Comparison of ENCODE assay signal across 32 cellular contexts in the genomic region with DNA sequence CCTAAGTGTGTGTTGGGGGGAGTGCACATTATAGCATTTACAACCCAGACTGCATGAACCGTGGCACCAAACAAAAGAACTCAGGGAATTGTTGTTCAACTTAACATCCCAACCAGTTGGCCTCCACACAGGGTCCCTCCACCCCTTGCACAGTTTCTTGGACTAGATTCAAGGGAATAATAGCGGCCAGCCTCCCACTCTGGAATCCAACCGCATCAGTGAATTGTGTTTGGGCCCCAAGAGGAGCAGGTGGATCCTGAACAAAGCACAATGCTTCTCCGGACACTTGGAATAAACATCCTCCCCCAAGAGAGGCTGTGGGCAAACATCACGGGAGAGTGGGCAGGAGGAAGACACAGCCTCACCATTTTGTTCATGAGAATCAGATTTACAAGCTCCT. TPM values are rescaled to one million over a fixed set of nuclear protein-coding genes. Genes with fewer than 3 reads are reported as not detected.
DNase-seq lines count a peak whose midpoint lies in the region; ATAC-seq and TF ChIP-seq lines count a peak whose summit lies in the region.
"Had no signal": no experiment of that assay in that cellular context is flagged by ENCODE, and none has a peak within 500 bp of the region (broad histone marks: within the 10 kb centered on the region; RNA-seq: fewer than 3 reads in every experiment).

No MANE protein-coding gene starts in this region.

- DNase-seq in NCI-H2029 treated with DMSO at 0.1 percent for 48 hours (lab: John Stamatoyannopoulos, UW) (peak; percentile 50), esophagus muscularis mucosa (ENCODE audit: extremely low spot score) (no peak), sigmoid colon (no peak), brain microvascular endothelial cell (no peak), foreskin keratinocyte (no peak), anterior cingulate cortex (lab: John Stamatoyannopoulos, UW) (no peak)
- DNase-seq: activated CD4-positive, alpha-beta T cell treated with anti-CD3 and anti-CD28 coated beads for 48 hours; activated CD8-positive, alpha-beta memory T cell treated with anti-CD3 and anti-CD28 coated beads for 24 hours; BE2C; colonic mucosa; DMS 273 treated with DMSO at 0.1 percent for 48 hours; effector memory CD8-positive, alpha-beta T cell; H9; KG1; mesenchymal stem cell; MG63; NCI-H2081; spleen; stimulated activated CD4-positive, alpha-beta T cell treated with anti-CD3 and anti-CD28 coated beads, Interleukin-2, amount 100 ng/mL, for 24 hours; stimulated activated CD8-positive, alpha-beta memory T cell treated with anti-CD3 and anti-CD28 coated beads, Interleukin-4, amount 100 ng/mL, for 48 hours; T-cell; thyroid gland had no signal

- 57% methylated on average over 5 of the region's 5 CpGs for WGBS in esophagus muscularis mucosa
- WGBS in sigmoid colon, 2 donors: 74 to 84% methylated on average over 5 of the region's 5 CpGs

- no peak overlapping the region for H3K9ac ChIP-seq in BLaER1
- H3K9ac ChIP-seq: neural progenitor cell, parathyroid adenoma had no signal

- no peaks in the 10 kb centered on the region for H4K20me1 ChIP-seq in BLaER1

- ATAC-seq in foreskin keratinocyte (no peak), GM18858 (IDR thresholded peaks at IDR 0.05; ENCODE audit: unreplicated experiment) (no peak)
- ATAC-seq: effector memory CD8-positive, alpha-beta T cell; esophagus mucosa; T-cell had no signal

- H3K4me1 ChIP-seq in BLaER1 (peaks cover 78% of the 10 kb centered on the region), esophagus muscularis mucosa (peaks cover 40 to 70% (median 63%) of the 10 kb centered on the region in 4 donors), sigmoid colon (peaks cover 0 to 33% (median 28%) of the 10 kb centered on the region in 4 donors), foreskin keratinocyte (peaks cover 16% of the 10 kb centered on the region)
- H3K4me1 ChIP-seq: BE2C, colonic mucosa, neural progenitor cell, parathyroid adenoma had no signal

- H3K27ac ChIP-seq in BLaER1 (no peak overlapping the region), esophagus muscularis mucosa (replicated peaks in 1 of 4) (peak overlapping the region; percentile 21 to 75 (median 52)), sigmoid colon (peak overlapping the region in 3 of 4 donors; percentile 2 to 41 (median 29)), brain microvascular endothelial cell (no peak overlapping the region), foreskin keratinocyte (no peak overlapping the region)
- H3K27ac ChIP-seq: cardiac muscle cell, colonic mucosa, neural progenitor cell, parathyroid adenoma, RWPE1, thyroid gland had no signal

- H3K4me3 ChIP-seq in BLaER1 (no peak overlapping the region), esophagus muscularis mucosa (no peak overlapping the region), sigmoid colon (no peak overlapping the region), brain microvascular endothelial cell (ENCODE audit: low read depth, low read length) (no peak overlapping the region)
- H3K4me3 ChIP-seq: cardiac muscle cell, colonic mucosa, MG63, neural progenitor cell, right atrium auricular region, spleen, thyroid gland had no signal

- H3K36me3 ChIP-seq in BLaER1 (no peaks in the 10 kb centered on the region), esophagus muscularis mucosa (peaks cover 0 to 36% (median 0%) of the 10 kb centered on the region in 4 donors), sigmoid colon (no peaks in the 10 kb centered on the region), brain microvascular endothelial cell (replicated peaks) (no peaks in the 10 kb centered on the region)
- H3K36me3 ChIP-seq: BE2C, cardiac muscle cell, colonic mucosa, MG63, neural progenitor cell, spleen, thyroid gland had no signal

- in situ Hi-C loops in brain microvascular endothelial cell (cut with HindIII; ENCODE audit: low pct_ligation_motif_present, low sequenced_read_pairs): no loop called here

- TF ChIP-seq CTCF in esophagus muscularis mucosa (IDR thresholded peaks at IDR 0.05): no peak
- no peak for TF ChIP-seq CTCF in sigmoid colon (IDR thresholded peaks at IDR 0.05)
- TF ChIP-seq CTCF in brain microvascular endothelial cell (IDR thresholded peaks at IDR 0.05; ENCODE audit: low read depth, low read length, missing control alignments): no peak
- TF ChIP-seq CTCF in foreskin keratinocyte (conservative IDR thresholded peaks at IDR 0.05): no peak

- H3K27me3 ChIP-seq in BLaER1 (no peaks in the 10 kb centered on the region), esophagus muscularis mucosa (no peaks in the 10 kb centered on the region), sigmoid colon (no peaks in the 10 kb centered on the region), brain microvascular endothelial cell (replicated peaks) (no peaks in the 10 kb centered on the region), foreskin keratinocyte (no peaks in the 10 kb centered on the region)
- H3K27me3 ChIP-seq: BE2C, colonic mucosa, MG63, neural progenitor cell, right atrium auricular region, spleen, thyroid gland had no signal

- H3K9me3 ChIP-seq in BLaER1 (no peaks in the 10 kb centered on the region), esophagus muscularis mucosa (no peaks in the 10 kb centered on the region), sigmoid colon (no peaks in the 10 kb centered on the region)
- H3K9me3 ChIP-seq: BE2C, colonic mucosa, MG63, right atrium auricular region, spleen, thyroid gland had no signal

- TF ChIP-seq POLR2A in esophagus muscularis mucosa (IDR thresholded peaks at IDR 0.05; ENCODE audit: low read depth) (no peak), sigmoid colon (IDR thresholded peaks at IDR 0.05) (no peak)

- TF ChIP-seq EP300 in esophagus muscularis mucosa (IDR thresholded peaks at IDR 0.05) (no peak), sigmoid colon (IDR thresholded peaks at IDR 0.05) (no peak)

- peak overlapping the region; percentile 94 for H3K4me2 ChIP-seq in BLaER1
- H3K4me2 ChIP-seq: neural progenitor cell had no signal

- intact Hi-C loops in esophagus muscularis mucosa (cut with DNase I) (no loop called here), sigmoid colon (cut with DNase I) (no loop called here)

RNA-seq across cellular contexts. Expression of gene CD34, which starts 18.2 kb away (rescaled TPM):
- total RNA-seq in esophagus muscularis mucosa (100 to 1,000 TPM in 2 of 4 donors, 10 to 100 TPM in 2; 70.2 to 136 (median 93.3) TPM), sigmoid colon (10 to 100 TPM; 15.9 to 58.7 (median 32.1) TPM), foreskin keratinocyte (under 0.01 and 0.03 TPM in 2 replicates)
- polyA plus RNA-seq in sigmoid colon (10 to 100 TPM in 1 of 3 donors, 1 to 10 TPM in 2; 1.8 to 10.2 (median 8.4) TPM), foreskin keratinocyte (0.07 and 0.09 TPM in 2 replicates)
- total RNA-seq: NCI-H460, SK-MEL-5 had no signal

Comparison
In these comparisons a context has a peak if more than half of its experiments do, and no peak if none do; other contexts are left out.
1. H3K27ac ChIP-seq: peak in esophagus muscularis mucosa (4 of 4) and sigmoid colon (3 of 4); none in BLaER1 (single experiment), brain microvascular endothelial cell (single experiment) and foreskin keratinocyte (single experiment).
2. RNA of gene CD34, which starts 18.2 kb away (total RNA-seq): 70.2 to 136 TPM in esophagus muscularis mucosa and 15.9 to 58.7 TPM in sigmoid colon; under 0.01 to 0.03 TPM in foreskin keratinocyte; every median in the first group is over 10 times any median in the second.